Comparison of ENCODE assay signal across 24 cellular contexts in the genomic region with DNA sequence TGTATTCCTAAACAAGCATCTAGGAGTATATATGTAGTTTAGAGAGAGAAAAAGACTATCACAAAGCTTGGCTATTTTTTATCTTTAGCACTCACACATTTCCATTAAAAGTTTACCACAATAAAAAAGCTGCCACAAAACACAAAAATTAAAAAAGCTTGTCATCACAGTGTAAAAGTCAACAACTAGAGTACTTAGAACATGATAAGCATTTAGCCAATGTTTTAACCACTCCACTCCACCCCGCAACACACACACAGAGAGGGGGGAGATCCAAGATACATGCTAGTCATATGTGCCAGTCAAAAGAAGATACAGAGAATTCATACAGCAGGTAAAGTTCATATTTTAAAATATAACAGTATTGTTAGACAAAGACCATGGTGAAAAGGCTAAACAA.
DNase-seq lines count a peak whose midpoint lies in the region; ATAC-seq, FAIRE-seq and TF ChIP-seq lines count a peak whose summit lies in the region.
"Had no signal": no experiment of that assay in that cellular context is flagged by ENCODE, and none has a peak within 500 bp of the region (broad histone marks: within the 10 kb centered on the region; RNA-seq: fewer than 3 reads in every experiment).

No MANE protein-coding gene starts in this region.

- no peak for DNase-seq in A549 (ENCODE audit: low read depth in 1 of 2, low spot score in 1 of 2)
- no peak for DNase-seq in effector memory CD8-positive, alpha-beta T cell
- peak; percentile 15 for DNase-seq in osteoblast (ENCODE audit: insufficient read length, low spot score, missing footprints)
- no peak for DNase-seq in stimulated activated naive CD4-positive, alpha-beta T cell (lab: John Stamatoyannopoulos, UW)
- no peak for DNase-seq in ureter (ENCODE audit: low spot score)
- DNase-seq in brain microvascular endothelial cell, result no peak
- DNase-seq in globus pallidus (ENCODE audit: low spot score), result no peak
- DNase-seq: CD8-positive, alpha-beta memory T cell; H7; MM.1S; NCI-H1092; NCI-H1436 treated with DMSO at 0.1 percent for 48 hours; NCI-H2029; NCI-H2171; NCI-H446; NCI-H69 had no signal

- no peak for TF ChIP-seq RAD21 in A549 (conservative IDR thresholded peaks at IDR 0.05 in 1 of 2, IDR thresholded peaks at IDR 0.05 in 1 of 2)

- H3K27ac Mint-ChIP-seq in effector memory CD8-positive, alpha-beta T cell, result peak overlapping the region; percentile 1 to 49

- H3K4me1 ChIP-seq in A549 (peaks cover 10% of the 10 kb centered on the region; the same call in 2 of the 3 replicates), HEK293 (ENCODE audit: control insufficient read depth, insufficient read depth, low read length) (no peaks in the 10 kb centered on the region), osteoblast (ENCODE audit: insufficient read depth, low read length) (peaks cover 12% of the 10 kb centered on the region)

- CTCF ChIA-PET in A549 (lab: Yijun Ruan, JAX), result no interaction called here
- CTCF ChIA-PET in HEK293 (lab: Yijun Ruan, JAX), result interaction anchor here (0.5 to 0.6 kb wide), 2 partner anchors 17 to 34 kb away, joined by 3 read pairs; no protein-coding TSS in a partner anchor

- no peak for ATAC-seq in A549
- no peak for ATAC-seq in effector memory CD8-positive, alpha-beta T cell (replicated peaks)
- ATAC-seq: Right ventricle myocardium inferior had no signal

- in situ Hi-C loops in brain microvascular endothelial cell (cut with HindIII; ENCODE audit: low pct_ligation_motif_present, low sequenced_read_pairs), result no loop called here

- TF ChIP-seq EP300 in A549 (IDR thresholded peaks at IDR 0.05), result no peak

- peaks cover 5% of the 10 kb centered on the region for H3K36me3 Mint-ChIP-seq in effector memory CD8-positive, alpha-beta T cell (ENCODE audit: insufficient read depth)

- TF ChIP-seq POLR2A in A549 (IDR thresholded peaks at IDR 0.05; ENCODE audit: low read length), result no peak

- H4K20me1 ChIP-seq in osteoblast (ENCODE audit: insufficient read depth, low read length), result no peaks in the 10 kb centered on the region

- no peak overlapping the region for H2AFZ ChIP-seq in osteoblast (ENCODE audit: low read length)

- peaks cover 88% of the 10 kb centered on the region for H3K79me2 ChIP-seq in osteoblast (ENCODE audit: insufficient read depth, low read length)

- H3K4me3 ChIP-seq in A549, result no peak overlapping the region
- H3K4me3 ChIP-seq in HEK293 (ENCODE audit: low read depth, low read length), result no peak overlapping the region
- H3K4me3 ChIP-seq in osteoblast (ENCODE audit: insufficient read depth, low read length), result no peak overlapping the region
- no peak overlapping the region for H3K4me3 ChIP-seq in brain microvascular endothelial cell (ENCODE audit: low read depth, low read length)
- H3K4me3 ChIP-seq: BLaER1 had no signal

- H3K27ac ChIP-seq in A549 (no peak overlapping the region), HEK293 (ENCODE audit: extremely low read depth, low read depth, low read length) (no peak overlapping the region), osteoblast (ENCODE audit: low read depth, low read length) (peak overlapping the region; percentile 68), brain microvascular endothelial cell (no peak overlapping the region)
- H3K27ac ChIP-seq: BLaER1, HL-60 had no signal

- H3K4me3 Mint-ChIP-seq in effector memory CD8-positive, alpha-beta T cell, result no peak overlapping the region

- no peaks in the 10 kb centered on the region for H3K27me3 Mint-ChIP-seq in effector memory CD8-positive, alpha-beta T cell
- H3K27me3 Mint-ChIP-seq: CD8-positive, alpha-beta memory T cell had no signal

- H3K36me3 ChIP-seq in HEK293 (ENCODE audit: control insufficient read depth in 2 of 2, insufficient read depth in 1 of 2, low read length in 2 of 2), result peaks cover 0 to 2% of the 10 kb centered on the region in 2 experiments; a peak in 1 of 3 replicates
- no peaks in the 10 kb centered on the region for H3K36me3 ChIP-seq in osteoblast (ENCODE audit: insufficient read depth, low read length)
- H3K36me3 ChIP-seq in brain microvascular endothelial cell (replicated peaks), result no peaks in the 10 kb centered on the region

- H3K9me3 ChIP-seq in A549 (no peaks in the 10 kb centered on the region), HEK293 (ENCODE audit: control insufficient read depth, insufficient read depth, low read depth, low read length) (no peaks in the 10 kb centered on the region), osteoblast (ENCODE audit: low read depth, low read length) (no peaks in the 10 kb centered on the region)

- TF ChIP-seq CTCF in A549 (IDR thresholded peaks at IDR 0.05), result no peak
- no peak for TF ChIP-seq CTCF in HEK293 (tag by site-specific recombination; IDR thresholded peaks at IDR 0.05)
- TF ChIP-seq CTCF in osteoblast (IDR thresholded peaks at IDR 0.05; ENCODE audit: extremely low read depth, low read depth, low read length), result no peak
- TF ChIP-seq CTCF in brain microvascular endothelial cell (IDR thresholded peaks at IDR 0.05; ENCODE audit: low read depth, low read length, missing control alignments), result no peak

- no peaks in the 10 kb centered on the region for H3K27me3 ChIP-seq in osteoblast (ENCODE audit: insufficient read depth, low read length)
- no peaks in the 10 kb centered on the region for H3K27me3 ChIP-seq in brain microvascular endothelial cell (replicated peaks)
- H3K27me3 ChIP-seq: BLaER1 had no signal

- H3K9me3 Mint-ChIP-seq in effector memory CD8-positive, alpha-beta T cell, result no peaks in the 10 kb centered on the region
- H3K9me3 Mint-ChIP-seq: CD8-positive, alpha-beta memory T cell had no signal

- FAIRE-seq in A549 (lab: Jason Lieb, UNC), result no peak
- FAIRE-seq: A204.1, GM12891, GM18507, RCC 7860 had no signal

- H3K4me1 Mint-ChIP-seq in effector memory CD8-positive, alpha-beta T cell (ENCODE audit: low read depth in 2 of 2), result peaks cover 24 to 54% of the 10 kb centered on the region in 2 donors

- WGBS in A549 (ENCODE audit: missing lambda C conversion rate), result 95% methylated on average over 1 of the region's 1 CpG

- H3K4me2 ChIP-seq in A549, result 0 out of 3 replicates have a peak overlapping the region, but pooled peaks have one; percentile 11
- no peak overlapping the region for H3K4me2 ChIP-seq in osteoblast (ENCODE audit: insufficient read depth, low read length)
- H3K4me2 ChIP-seq: BLaER1 had no signal

- POLR2A ChIA-PET in A549 (lab: Yijun Ruan, JAX) (no interaction called here), HEK293 (lab: Yijun Ruan, JAX) (no interaction called here)

TF ChIP-seq in A549, 52 proteins besides CTCF, POLR2A, EP300 and RAD21 (continues in another document):
- no peak for TF ChIP-seq MAFK (IDR thresholded peaks at IDR 0.05; ENCODE audit: partially characterized antibody)
- no peak for TF ChIP-seq MAX (IDR thresholded peaks at IDR 0.05)
- no peak for TF ChIP-seq CBX8 (IDR thresholded peaks at IDR 0.05)
- TF ChIP-seq CEBPB (IDR thresholded peaks at IDR 0.05), result no peak
- TF ChIP-seq CHD2 (IDR thresholded peaks at IDR 0.05; ENCODE audit: low read length, partially characterized antibody), result no peak
- TF ChIP-seq HEYL (CRISPR knock-in tag; IDR thresholded peaks at IDR 0.05), result no peak
- TF ChIP-seq RARB (CRISPR knock-in tag; IDR thresholded peaks at IDR 0.05), result no peak
- TF ChIP-seq USF2 (IDR thresholded peaks at IDR 0.05), result no peak
- TF ChIP-seq HES2 (IDR thresholded peaks at IDR 0.05), result no peak
- no peak for TF ChIP-seq HDAC2 (IDR thresholded peaks at IDR 0.05)
- TF ChIP-seq POLR2AphosphoS2 (conservative IDR thresholded peaks at IDR 0.05; ENCODE audit: low read length), result no peak
- no peak for TF ChIP-seq CBX2 (IDR thresholded peaks at IDR 0.05; ENCODE audit: borderline replicate concordance, low read depth)

TF ChIP-seq in HEK293, 187 proteins besides CTCF, POLR2A, EP300 and RAD21:
- TF ChIP-seq PRDM6 (tag by site-specific recombination; IDR thresholded peaks at IDR 0.05) (peak; percentile 50), OSR2 (tag by site-specific recombination; IDR thresholded peaks at IDR 0.05) (no peak)
